ENCODE assay signal across 9 cellular contexts in the genomic region with DNA sequence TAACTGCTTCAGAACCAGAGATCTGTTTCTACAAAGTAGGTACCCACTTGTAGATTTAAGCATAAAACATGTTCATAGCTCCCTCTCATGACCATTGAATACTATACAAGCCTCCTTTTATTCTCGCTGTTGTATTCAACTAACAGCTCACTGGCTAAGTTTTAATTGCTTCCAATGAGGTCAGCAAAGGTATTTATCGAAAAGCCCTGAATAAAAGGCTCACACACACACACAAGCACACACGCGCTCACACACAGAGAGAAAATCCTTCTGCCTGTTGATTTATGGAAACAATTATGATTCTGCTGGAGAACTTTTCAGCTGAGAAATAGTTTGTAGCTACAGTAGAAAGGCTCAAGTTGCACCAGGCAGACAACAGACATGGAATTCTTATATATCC. TPM values are rescaled to one million over a fixed set of nuclear protein-coding genes. Genes with fewer than 3 reads are reported as not detected.
DNase-seq lines count a peak whose midpoint lies in the region; ATAC-seq and TF ChIP-seq lines count a peak whose summit lies in the region.
"Had no signal": no experiment of that assay in that cellular context is flagged by ENCODE, and none has a peak within 500 bp of the region (broad histone marks: within the 10 kb centered on the region; RNA-seq: fewer than 3 reads in every experiment).

TSS of gene FGF7 (plus strand) at position 222 of the 400 bp plus-strand sequence. CDS start 1,056 bp downstream, outside the sequence.

- peak; percentile 41 to 66 for ATAC-seq in lower lobe of right lung
- ATAC-seq in HG03457 (IDR thresholded peaks at IDR 0.05; ENCODE audit: unreplicated experiment): no peak

- 37 to 50% methylated on average over 4 of the region's 4 CpGs for WGBS in testis, 2 donors

- CTCF ChIA-PET in MCF 10A (lab: Yijun Ruan, JAX): interaction anchor here (0.6 to 4.0 kb wide), 18 partner anchors 10 to 712 kb away, joined by 3 to 42 read pairs (median 4); no protein-coding TSS in a partner anchor

- H3K36me3 ChIP-seq in lower lobe of right lung (no peaks in the 10 kb centered on the region), testis (ENCODE audit: low read depth, missing control alignments) (no peaks in the 10 kb centered on the region)

- no peak within 1 kb of the TSS for H3K27ac Mint-ChIP-seq in MCF 10A (ENCODE audit: low read depth, unreplicated experiment)

- peak within 1 kb of the TSS; percentile 58 for H3K4me3 Mint-ChIP-seq in MCF 10A (ENCODE audit: unreplicated experiment)
- H3K4me3 Mint-ChIP-seq: activated CD4-positive, alpha-beta memory T cell treated with anti-CD3 and anti-CD28 coated beads for 36 hours had no signal

- no peak for TF ChIP-seq CTCF in MCF 10A (IDR thresholded peaks at IDR 0.05; ENCODE audit: unreplicated experiment)
- no peak for TF ChIP-seq CTCF in lower lobe of right lung (IDR thresholded peaks at IDR 0.05)
- TF ChIP-seq CTCF in testis (IDR thresholded peaks at IDR 0.05): no peak

- peak within 1 kb of the TSS; percentile 14; the same call in 1 of the 2 replicates for H3K4me3 ChIP-seq in Jurkat, Clone E6-1 (ENCODE audit: low read length)
- H3K4me3 ChIP-seq in lower lobe of right lung (peak within 1 kb of the TSS; percentile 47), testis (peak within 1 kb of the TSS; percentile 10 to 11)

- peaks cover 7% of the 10 kb centered on the region for H3K4me1 Mint-ChIP-seq in MCF 10A (ENCODE audit: insufficient read depth, unreplicated experiment)

- POLR2A ChIA-PET in MCF 10A (lab: Yijun Ruan, JAX): interaction anchor here (0.5 to 2.3 kb wide), 6 partner anchors 11 to 276 kb away, joined by 3 to 7 read pairs (median 4); partner anchors contain the start of genes COPS2 and GALK2

- H3K27me3 Mint-ChIP-seq in MCF 10A (ENCODE audit: insufficient read depth, unreplicated experiment): no peaks in the 10 kb centered on the region
- H3K27me3 Mint-ChIP-seq: activated CD4-positive, alpha-beta memory T cell treated with anti-CD3 and anti-CD28 coated beads for 36 hours had no signal

- no TSS peak for BruUV-seq in MCF 10A (replicated peaks; lab: Mats Ljungman, UMichigan)

- H3K4me1 ChIP-seq in lower lobe of right lung (no peaks in the 10 kb centered on the region), testis (no peaks in the 10 kb centered on the region)

- intact Hi-C loops in MCF 10A (cut with micrococcal nuclease): loop anchor here (5.0 to 10.0 kb wide), 6 partner anchors 199 to 892 kb away; partner anchors contain the start of genes COPS2, DTWD1 and FAM227B
- intact Hi-C loops in lower lobe of right lung (cut with DNase I): loop anchor here (5.0 kb wide), 2 partner anchors 186 to 561 kb away; no protein-coding TSS in a partner anchor
- intact Hi-C loops in testis (cut with DNase I; ENCODE audit: low total_unique reads): no loop called here

- H3K9me3 Mint-ChIP-seq in MCF 10A (ENCODE audit: unreplicated experiment): no peaks in the 10 kb centered on the region
- H3K9me3 Mint-ChIP-seq: activated CD4-positive, alpha-beta memory T cell treated with anti-CD3 and anti-CD28 coated beads for 36 hours had no signal

- TF ChIP-seq POLR2A in testis (IDR thresholded peaks at IDR 0.05): no peak

- H3K27ac ChIP-seq in lower lobe of right lung (peak within 1 kb of the TSS; percentile 43), testis (no peak within 1 kb of the TSS)

- no peaks in the 10 kb centered on the region for H3K36me3 Mint-ChIP-seq in MCF 10A (ENCODE audit: insufficient read depth, unreplicated experiment)
- H3K36me3 Mint-ChIP-seq: activated CD4-positive, alpha-beta memory T cell treated with anti-CD3 and anti-CD28 coated beads for 36 hours had no signal

- DNase-seq in Jurkat, Clone E6-1 (ENCODE audit: low read depth, low spot score): no peak
- no peak for DNase-seq in MCF 10A (ENCODE audit: unreplicated experiment)
- DNase-seq in lower lobe of right lung: no peak
- no peak for DNase-seq in testis
- DNase-seq in hepatic stellate cell (ENCODE audit: low spot score): no peak
- DNase-seq in HK-2 (ENCODE audit: unreplicated experiment): no peak
- no peak for DNase-seq in NCI-H510A (lab: John Stamatoyannopoulos, UW)
- DNase-seq: activated CD4-positive, alpha-beta memory T cell treated with anti-CD3 and anti-CD28 coated beads for 36 hours had no signal

- H3K27me3 ChIP-seq in lower lobe of right lung (ENCODE audit: low read depth) (no peaks in the 10 kb centered on the region), testis (no peaks in the 10 kb centered on the region)

- H3K9me3 ChIP-seq in lower lobe of right lung (no peaks in the 10 kb centered on the region), testis (no peaks in the 10 kb centered on the region)

RNA-seq across cellular contexts. Expression of gene FGF7, which starts in this region (rescaled TPM):
- not detected for polyA plus RNA-seq in Jurkat, Clone E6-1 (2012; ENCODE audit: insufficient read depth, insufficient read length)
- total RNA-seq in MCF 10A (2022) (0.05 and 0.21 TPM in 2 replicates), lower lobe of right lung (24.2 TPM), testis (1 to 10 TPM; 2.8 to 3.2 TPM)
- 1.6 TPM for polyA plus RNA-seq in testis (ENCODE audit: insufficient read depth, low read depth, low replicate concordance)
- total RNA-seq: activated CD4-positive, alpha-beta memory T cell treated with anti-CD3 and anti-CD28 coated beads for 36 hours had no signal
